2 cellular contexts compared by ENCODE assay signal in genomic region chr7:71457881-71458590, GRCh38.
TF ChIP-seq lines count a peak whose summit lies in the region.

No MANE protein-coding gene starts in this region.

TF ChIP-seq in GM23338, 12 proteins besides CTCF, POLR2A, EP300 and RAD21:
- TF ChIP-seq STAT1 (IDR thresholded peaks at IDR 0.05; ENCODE audit: unreplicated experiment): no peak
- TF ChIP-seq REST (IDR thresholded peaks at IDR 0.05; ENCODE audit: unreplicated experiment): no peak
- no peak for TF ChIP-seq ZNF114 (CRISPR knock-in tag; IDR thresholded peaks at IDR 0.05)
- peak; percentile 30; the same call in 1 of the 2 replicates for TF ChIP-seq POLR2AphosphoS5 (IDR thresholded peaks at IDR 0.05; ENCODE audit: low read depth)
- no peak for TF ChIP-seq CREB1 (CRISPR knock-in tag; IDR thresholded peaks at IDR 0.05; ENCODE audit: low read depth)
- TF ChIP-seq ZNF331 (CRISPR knock-in tag; IDR thresholded peaks at IDR 0.05; ENCODE audit: low read depth): no peak
- TF ChIP-seq JUNB (IDR thresholded peaks at IDR 0.05; ENCODE audit: unreplicated experiment): no peak

TF ChIP-seq in WTC11, 78 proteins besides CTCF, POLR2A, EP300 and RAD21:
- TF ChIP-seq ZNF423 (CRISPR knock-in tag; IDR thresholded peaks at IDR 0.05): peak; percentile 88
- no peak for TF ChIP-seq TEAD1 (CRISPR knock-in tag; IDR thresholded peaks at IDR 0.05)
